Comparison of ENCODE assay signal across 7 cellular contexts in the genomic region with DNA sequence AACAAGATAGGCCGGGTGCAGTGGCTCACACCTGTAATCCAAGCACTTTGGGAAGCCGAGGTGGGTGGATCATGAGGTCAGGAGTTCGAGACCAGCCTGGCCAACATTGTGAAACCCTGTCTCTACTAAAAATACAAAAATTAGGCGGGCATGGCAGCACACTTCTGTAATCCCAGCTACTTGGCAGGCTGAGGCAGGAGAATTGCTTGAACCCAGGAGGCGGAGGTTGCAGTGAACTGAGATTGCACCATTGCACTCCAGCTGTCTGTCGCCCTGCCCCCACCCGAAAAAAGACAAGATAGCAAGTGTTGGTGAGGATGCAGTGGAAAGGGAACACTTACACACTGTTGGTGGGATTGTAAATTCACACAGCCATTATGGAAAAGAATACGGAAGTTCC. TPM values are rescaled to one million over a fixed set of nuclear protein-coding genes. Genes with fewer than 3 reads are reported as not detected.
"Had no signal": no experiment of that assay in that cellular context is flagged by ENCODE, and none has a peak within 500 bp of the region (broad histone marks: within the 10 kb centered on the region; RNA-seq: fewer than 3 reads in every experiment).

No MANE protein-coding gene starts in this region.

RNA-seq across cellular contexts. Expression of a gene that starts 27.5 kb away (rescaled TPM):
- total RNA-seq: LHCN-M2, MCF 10A, OCI-LY7, Right ventricle myocardium inferior, RPMI7951, SJCRH30, SK-MEL-5 had no signal
